ENCODE assay signal across 9 cellular contexts in genomic region chr1:118960026-118960561, GRCh38. TPM values are rescaled to one million over a fixed set of nuclear protein-coding genes. Genes with fewer than 3 reads are reported as not detected.
A peak's percentile ranks its signal among the peaks of the same experiment; 100 is the strongest.
DNase-seq lines count a peak whose midpoint lies in the region; ATAC-seq and TF ChIP-seq lines count a peak whose summit lies in the region.
"Had no signal": no experiment of that assay in that cellular context is flagged by ENCODE, and none has a peak within 500 bp of the region (broad histone marks: within the 10 kb centered on the region; RNA-seq: fewer than 3 reads in every experiment).

No MANE protein-coding gene starts in this region.

- H3K4me3 ChIP-seq in brain microvascular endothelial cell (ENCODE audit: low read depth, low read length) (no peak overlapping the region), lower lobe of right lung (no peak overlapping the region)

- intact Hi-C loops in lower lobe of right lung (cut with DNase I) = no loop called here

- no peaks in the 10 kb centered on the region for H3K36me3 ChIP-seq in brain microvascular endothelial cell (replicated peaks)
- no peaks in the 10 kb centered on the region for H3K36me3 ChIP-seq in lower lobe of right lung

- DNase-seq in Caki2 (ENCODE audit: low read depth) (peak; percentile 56), brain microvascular endothelial cell (peak; percentile 57), anterior cingulate cortex (lab: John Stamatoyannopoulos, UW) (no peak), NCI-H1092 treated with DMSO at 0.1 percent for 48 hours (lab: John Stamatoyannopoulos, UW) (no peak), lower lobe of right lung (no peak), activated gamma-delta T cell (lab: John Stamatoyannopoulos, UW) (no peak)

- no peaks in the 10 kb centered on the region for H3K4me1 ChIP-seq in lower lobe of right lung

- no peak for TF ChIP-seq CTCF in brain microvascular endothelial cell (IDR thresholded peaks at IDR 0.05; ENCODE audit: low read depth, low read length, missing control alignments)
- TF ChIP-seq CTCF in lower lobe of right lung (IDR thresholded peaks at IDR 0.05) = no peak

- H3K27ac ChIP-seq in brain microvascular endothelial cell (peak overlapping the region; percentile 48), lower lobe of right lung (no peak overlapping the region)

- peak; percentile 86 for ATAC-seq in GM21390 (IDR thresholded peaks at IDR 0.05; ENCODE audit: unreplicated experiment)
- peak; percentile 77 for ATAC-seq in HG03442 (IDR thresholded peaks at IDR 0.05; ENCODE audit: unreplicated experiment)
- no peak for ATAC-seq in lower lobe of right lung

- no peaks in the 10 kb centered on the region for H3K9me3 ChIP-seq in lower lobe of right lung

- H3K27me3 ChIP-seq in brain microvascular endothelial cell (replicated peaks) (no peaks in the 10 kb centered on the region), lower lobe of right lung (ENCODE audit: low read depth) (no peaks in the 10 kb centered on the region)

- in situ Hi-C loops in Caki2 (cut with HindIII; ENCODE audit: low pct_unique_long_range_greater_than_20kb, low sequenced_read_pairs) = no loop called here
- in situ Hi-C loops in brain microvascular endothelial cell (cut with HindIII; ENCODE audit: low pct_ligation_motif_present, low sequenced_read_pairs) = no loop called here

RNA-seq across cellular contexts. Expression of gene TBX15, which starts 28.0 kb away (rescaled TPM):
- not detected in 2 replicates for total RNA-seq in Caki2 (2014; rRNA removed; shearing (Covaris generic); ENCODE audit: low replicate concordance)
- 0.15 TPM for total RNA-seq in lower lobe of right lung
- total RNA-seq: pulmonary artery endothelial cell had no signal

Comparison
In these comparisons a context has a peak if more than half of its experiments do, and no peak if none do; other contexts are left out.
1. DNase-seq: peak in Caki2 (single experiment) and brain microvascular endothelial cell (single experiment); none in anterior cingulate cortex (0 of 58), NCI-H1092 treated with DMSO at 0.1 percent for 48 hours (single experiment), lower lobe of right lung (single experiment) and activated gamma-delta T cell (single experiment).
2. ATAC-seq: peak in GM21390 (single experiment) and HG03442 (single experiment); none in lower lobe of right lung (0 of 2).